ENCODE assay signal across 24 cellular contexts in the genomic region with DNA sequence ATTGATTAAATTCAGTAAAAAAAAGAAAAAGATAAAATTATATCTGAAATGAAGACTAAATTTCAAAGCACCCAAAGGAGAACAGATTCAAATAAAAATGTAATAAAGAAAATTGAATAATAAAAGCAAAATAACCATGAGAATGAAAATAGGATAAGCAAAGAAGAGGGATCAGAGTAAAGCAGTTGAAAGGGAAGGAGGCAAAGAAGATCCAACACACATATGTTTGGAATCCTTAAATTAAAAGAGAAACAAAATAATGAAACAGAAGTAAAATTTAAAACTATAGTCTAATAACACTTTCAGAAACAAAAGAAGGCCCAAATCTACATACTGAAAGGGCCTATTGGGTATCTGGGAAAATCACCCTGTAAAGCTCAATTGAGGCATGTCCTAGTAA.
"Had no signal": no experiment of that assay in that cellular context is flagged by ENCODE, and none has a peak within 500 bp of the region (broad histone marks: within the 10 kb centered on the region; RNA-seq: fewer than 3 reads in every experiment).

No MANE protein-coding gene starts in this region.

- H3K4me3 Mint-ChIP-seq: dendritic cell treated with granulocyte-macrophage colony-stimulating factor and Interleukin-4, amounts not matched to agents 40 ng/mL and 50 ng/mL, for 4 days; effector memory CD8-positive, alpha-beta T cell; endodermal cell had no signal

- DNase-seq: colonic mucosa; cortex of kidney; dorsolateral prefrontal cortex; effector CD4-positive, alpha-beta T cell; effector CD8-positive, alpha-beta T cell; effector memory CD4-positive, alpha-beta T cell; effector memory CD8-positive, alpha-beta T cell; endodermal cell; esophagus squamous epithelium; foreskin keratinocyte; foreskin melanocyte; gastrocnemius medialis; glutamatergic neuron; heart left ventricle; heart right ventricle had no signal

- ATAC-seq: effector memory CD8-positive, alpha-beta T cell; esophagus mucosa; foreskin keratinocyte; gastrocnemius medialis; gastroesophageal sphincter; heart left ventricle; heart right ventricle had no signal

- H3K27me3 Mint-ChIP-seq: dendritic cell treated with granulocyte-macrophage colony-stimulating factor and Interleukin-4, amounts not matched to agents 40 ng/mL and 50 ng/mL, for 4 days; effector memory CD8-positive, alpha-beta T cell had no signal

- H2AFZ ChIP-seq: hepatocyte had no signal

- H3K27me3 ChIP-seq: colonic mucosa, dorsolateral prefrontal cortex, esophagus muscularis mucosa, esophagus squamous epithelium, foreskin keratinocyte, gastrocnemius medialis, gastroesophageal sphincter, heart left ventricle, heart right ventricle, hepatocyte had no signal

- H3K27ac Mint-ChIP-seq: dendritic cell treated with granulocyte-macrophage colony-stimulating factor and Interleukin-4, amounts not matched to agents 40 ng/mL and 50 ng/mL, for 4 days; endodermal cell had no signal

- H3K9me3 ChIP-seq: colonic mucosa, esophagus muscularis mucosa had no signal

- H3K36me3 ChIP-seq: colonic mucosa had no signal

- H3K4me1 Mint-ChIP-seq: endodermal cell had no signal

- H3K27ac ChIP-seq: colonic mucosa, coronary artery, dorsolateral prefrontal cortex, epithelial cell of prostate, esophagus muscularis mucosa, esophagus squamous epithelium, foreskin keratinocyte, gastrocnemius medialis, gastroesophageal sphincter, heart left ventricle, heart right ventricle, hepatocyte had no signal

- FAIRE-seq: endometrium, frontal cortex had no signal

- H3K9me3 Mint-ChIP-seq: effector memory CD8-positive, alpha-beta T cell had no signal

- H3K4me2 ChIP-seq: hepatocyte had no signal

- H3K4me3 ChIP-seq: colonic mucosa, coronary artery, dorsolateral prefrontal cortex, esophagus muscularis mucosa, esophagus squamous epithelium, gastrocnemius medialis, gastroesophageal sphincter, heart left ventricle, heart right ventricle, hepatocyte had no signal

- H3K4me1 ChIP-seq: colonic mucosa, foreskin keratinocyte, gastrocnemius medialis had no signal
